In the genomic region with DNA sequence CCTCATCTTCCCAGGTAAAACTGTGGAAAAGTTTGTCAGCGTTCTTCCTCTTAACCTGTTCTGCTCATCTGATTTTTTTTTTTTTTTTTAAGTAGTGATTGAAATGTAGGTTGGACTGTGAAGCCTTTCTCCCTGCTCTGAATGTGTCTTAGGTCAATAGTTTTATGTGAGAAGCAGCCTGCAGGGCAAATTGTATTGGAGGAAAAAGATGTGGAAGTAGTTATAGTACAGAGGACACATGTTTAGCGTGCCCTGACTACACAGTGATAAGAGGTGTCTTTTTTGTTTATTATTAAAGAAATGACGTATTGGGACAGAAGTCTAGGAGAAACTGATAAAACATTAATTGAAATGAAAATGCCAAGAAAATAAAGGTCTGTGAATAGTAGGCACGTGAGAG, we compare ENCODE assay signal across 8 cellular contexts. TPM values are rescaled to one million over a fixed set of nuclear protein-coding genes. Genes with fewer than 3 reads are reported as not detected.
DNase-seq lines count a peak whose midpoint lies in the region; ATAC-seq and TF ChIP-seq lines count a peak whose summit lies in the region.

No MANE protein-coding gene starts in this region.

- H3K9me3 ChIP-seq in breast epithelium (no peaks in the 10 kb centered on the region), mucosa of stomach (ENCODE audit: control insufficient read depth, low read length) (no peaks in the 10 kb centered on the region)

- intact Hi-C loops in breast epithelium (cut with DNase I; ENCODE audit: low total_unique reads): loop anchor here (10.0 kb wide), 1 partner anchor 815 kb away; no protein-coding TSS in a partner anchor

- peaks cover 26 to 35% (median 29%) of the 10 kb centered on the region in 3 donors for H3K4me1 Mint-ChIP-seq in IgD-negative memory B cell

- H3K4me3 ChIP-seq in AG09309 (ENCODE audit: control insufficient read depth, low read depth, low read length): peak overlapping the region; percentile 82
- H3K4me3 ChIP-seq in breast epithelium: peak overlapping the region; percentile 77 to 92 (median 85)
- no peak overlapping the region for H3K4me3 ChIP-seq in mucosa of stomach (ENCODE audit: low read length)

- peak overlapping the region; percentile 71 to 93 (median 89) for H3K27ac Mint-ChIP-seq in IgD-negative memory B cell

- TF ChIP-seq CTCF in AG09309 (IDR thresholded peaks at IDR 0.05; ENCODE audit: control insufficient read depth, insufficient read depth, low read depth, low read length, missing control alignments): no peak
- TF ChIP-seq CTCF in breast epithelium (IDR thresholded peaks at IDR 0.05): no peak

- peak overlapping the region in 1 of 2 donors; percentile 93 for H3K27ac ChIP-seq in breast epithelium

- no peaks in the 10 kb centered on the region for H3K27me3 Mint-ChIP-seq in IgD-negative memory B cell

- H3K27me3 ChIP-seq in breast epithelium: no peaks in the 10 kb centered on the region
- no peaks in the 10 kb centered on the region for H3K27me3 ChIP-seq in mucosa of stomach (ENCODE audit: control insufficient read depth, insufficient read depth, low read length)

- H3K9me3 Mint-ChIP-seq in IgD-negative memory B cell: no peaks in the 10 kb centered on the region

- H3K36me3 ChIP-seq in breast epithelium (no peaks in the 10 kb centered on the region), mucosa of stomach (ENCODE audit: control insufficient read depth, insufficient read depth, low read length) (no peaks in the 10 kb centered on the region)

- DNase-seq in AG09309 (ENCODE audit: low read depth) (no peak), breast epithelium (ENCODE audit: low spot score in 2 of 2) (no peak), hippocampal formation (lab: John Stamatoyannopoulos, UW) (no peak), NCI-H128 (lab: John Stamatoyannopoulos, UW; ENCODE audit: unreplicated experiment) (no peak)
- no peak for DNase-seq in activated CD4-positive, alpha-beta T cell treated with anti-CD3 and anti-CD28 coated beads for 1 hour

- TF ChIP-seq POLR2A in breast epithelium (IDR thresholded peaks at IDR 0.05) (no peak), GM18505 (IDR thresholded peaks at IDR 0.05; ENCODE audit: borderline replicate concordance, extremely low read depth, insufficient read depth, insufficient read length) (no peak)

- H3K9ac ChIP-seq in mucosa of stomach (ENCODE audit: low read length): peak overlapping the region; percentile 32

- H3K4me1 ChIP-seq in breast epithelium: peaks cover 0 to 5% of the 10 kb centered on the region in 2 donors
- peaks cover 9% of the 10 kb centered on the region for H3K4me1 ChIP-seq in mucosa of stomach (ENCODE audit: control insufficient read depth, insufficient read depth, low read length)

- peak overlapping the region; percentile 83 to 95 (median 92) for H3K4me3 Mint-ChIP-seq in IgD-negative memory B cell

- no peak for ATAC-seq in GM18505 (IDR thresholded peaks at IDR 0.05; ENCODE audit: unreplicated experiment)

- H3K36me3 Mint-ChIP-seq in IgD-negative memory B cell: no peaks in the 10 kb centered on the region

RNA-seq across cellular contexts. Expression of a gene that starts 1.5 kb away (rescaled TPM):
- polyA plus RNA-seq in IgD-negative memory B cell: 8.8 TPM
- 10 to 100 TPM; 31.4 to 58.0 (median 49.2) TPM for total RNA-seq in breast epithelium
